In genomic region chr12:103821773-103822172, GRCh38 we compare ENCODE assay signal across 27 cellular contexts. TPM values are rescaled to one million over a fixed set of nuclear protein-coding genes. Genes with fewer than 3 reads are reported as not detected.
DNase-seq lines count a peak whose midpoint lies in the region; ATAC-seq and TF ChIP-seq lines count a peak whose summit lies in the region.
"Had no signal": no experiment of that assay in that cellular context is flagged by ENCODE, and none has a peak within 500 bp of the region (broad histone marks: within the 10 kb centered on the region; RNA-seq: fewer than 3 reads in every experiment).

No MANE protein-coding gene starts in this region.

- H3K4me2 ChIP-seq in IMR-90 (ENCODE audit: low read depth, low read length): no peak overlapping the region
- H3K4me2 ChIP-seq in neural progenitor cell: no peak overlapping the region

- H3K36me3 ChIP-seq in IMR-90 (ENCODE audit: control insufficient read depth, insufficient read depth, low read length) (no peaks in the 10 kb centered on the region; the same call in 1 of the 2 replicates), mucosa of descending colon (ENCODE audit: low read depth) (no peaks in the 10 kb centered on the region), neural progenitor cell (no peaks in the 10 kb centered on the region)
- H3K36me3 ChIP-seq: heart right ventricle, left lung, right atrium auricular region, thyroid gland had no signal

- no peak overlapping the region for H4K8ac ChIP-seq in IMR-90 (ENCODE audit: low read depth in 2 of 2, low read length in 2 of 2)

- H3K27ac Mint-ChIP-seq in CD14-positive monocyte (no peak overlapping the region), neural progenitor cell (no peak overlapping the region)
- H3K27ac Mint-ChIP-seq: activated CD4-positive, alpha-beta T cell treated with anti-CD3 and anti-CD28 coated beads, Interleukin-2, amount 10 ng/mL, durations not matched to agents 24 days and 14 days; activated naive CD4-positive, alpha-beta T cell treated with anti-CD3 and anti-CD28 coated beads, Interleukin-2, amount 10 ng/mL, durations not matched to agents 7 days and 5 days; activated T-cell treated with anti-CD3 and anti-CD28 coated beads, Interleukin-2, amount 50 U/mL, for 72 hours; CD4-positive, alpha-beta T cell; stimulated activated naive CD8-positive, alpha-beta T cell treated with anti-CD3 and anti-CD28 coated beads, Interleukin-15, Interleukin-2, amounts not matched to agents 100 ng/mL and 50 ng/mL, for 24 hours had no signal

- ATAC-seq in IMR-90 (ENCODE audit: low read depth) (peak; percentile 67), mucosa of descending colon (no peak), GM21786 (IDR thresholded peaks at IDR 0.05; ENCODE audit: unreplicated experiment) (no peak)
- ATAC-seq: activated T-cell treated with anti-CD3 and anti-CD28 coated beads, Interleukin-2, amount 50 U/mL, for 72 hours; heart right ventricle; left lung had no signal

- no peak overlapping the region for H2BK20ac ChIP-seq in IMR-90 (ENCODE audit: low read depth, low read length)

- H3K4me1 Mint-ChIP-seq in CD14-positive monocyte (peaks cover 7% of the 10 kb centered on the region), neural progenitor cell (peaks cover 5% of the 10 kb centered on the region)
- H3K4me1 Mint-ChIP-seq: activated naive CD4-positive, alpha-beta T cell treated with anti-CD3 and anti-CD28 coated beads, Interleukin-2, amount 10 ng/mL, durations not matched to agents 7 days and 5 days had no signal

- no peak for TF ChIP-seq POLR2A in IMR-90 (IDR thresholded peaks at IDR 0.05; ENCODE audit: low read depth, low read length)

- H3K36me3 Mint-ChIP-seq in CD14-positive monocyte (peaks cover 4 to 6% of the 10 kb centered on the region in 2 donors), neural progenitor cell (peaks cover 10% of the 10 kb centered on the region)

- no peaks in the 10 kb centered on the region for H3K79me2 ChIP-seq in neural progenitor cell (ENCODE audit: low read depth)

- H3K79me1 ChIP-seq in IMR-90 (ENCODE audit: low read depth in 1 of 2, low read length in 2 of 2): peaks cover 46 to 68% of the 10 kb centered on the region in 2 experiments

- H2AFZ ChIP-seq in IMR-90 (replicated peaks; ENCODE audit: low read length, poor library complexity): no peak overlapping the region
- no peak overlapping the region for H2AFZ ChIP-seq in neural progenitor cell (replicated peaks)

- H3K4ac ChIP-seq in IMR-90 (ENCODE audit: low read depth, low read length): no peak overlapping the region

- intact Hi-C loops in IMR-90 (cut with micrococcal nuclease): no loop called here
- intact Hi-C loops in mucosa of descending colon (cut with DNase I, micrococcal nuclease): no loop called here
- intact Hi-C loops in CD14-positive monocyte (cut with micrococcal nuclease): no loop called here

- H2BK120ac ChIP-seq in IMR-90 (ENCODE audit: low read depth, low read length): no peak overlapping the region

- H2AK9ac ChIP-seq in IMR-90 (replicated peaks; ENCODE audit: low read depth, low read length, poor library complexity): no peak overlapping the region

- H3K9me3 Mint-ChIP-seq in CD14-positive monocyte (peaks cover 2 to 9% (median 7%) of the 10 kb centered on the region in 7 donors), neural progenitor cell (peaks cover 3% of the 10 kb centered on the region)

- no CpG with 5 or more reads among the region's 1 CpG for WGBS in IMR-90 (ENCODE audit: extremely low coverage in 2 of 2, insufficient read length in 1 of 2), 2 experiments

- H3K9me3 ChIP-seq in IMR-90 (ENCODE audit: control insufficient read depth, insufficient read depth, low read length) (no peaks in the 10 kb centered on the region), mucosa of descending colon (peaks cover 4% of the 10 kb centered on the region), neural progenitor cell (ENCODE audit: low read depth) (no peaks in the 10 kb centered on the region)
- H3K9me3 ChIP-seq: thyroid gland had no signal

- H3K4me3 Mint-ChIP-seq in CD14-positive monocyte (no peak overlapping the region), neural progenitor cell (no peak overlapping the region)
- H3K4me3 Mint-ChIP-seq: activated CD4-positive, alpha-beta T cell treated with anti-CD3 and anti-CD28 coated beads, Interleukin-2, amount 10 ng/mL, durations not matched to agents 24 days and 14 days; activated naive CD4-positive, alpha-beta T cell treated with anti-CD3 and anti-CD28 coated beads, Interleukin-2, amount 10 ng/mL, durations not matched to agents 7 days and 5 days; activated T-cell treated with anti-CD3 and anti-CD28 coated beads, Interleukin-2, amount 50 U/mL, for 72 hours; CD4-positive, alpha-beta T cell; naive B cell; stimulated activated naive CD8-positive, alpha-beta T cell treated with anti-CD3 and anti-CD28 coated beads, Interleukin-15, Interleukin-2, amounts not matched to agents 100 ng/mL and 50 ng/mL, for 24 hours had no signal

- no peak overlapping the region for H3K18ac ChIP-seq in IMR-90 (ENCODE audit: low read depth, low read length)

- no peaks in the 10 kb centered on the region for H3F3A ChIP-seq in neural progenitor cell (ENCODE audit: low read depth)

- CTCF ChIA-PET in IMR-90 (lab: Yijun Ruan, JAX): no interaction called here

- BruUV-seq in IMR-90 (replicated peaks; lab: Mats Ljungman, UMichigan): no TSS peak

- TF ChIP-seq RAD21 in IMR-90 (IDR thresholded peaks at IDR 0.05; ENCODE audit: low read length): no peak

- H3K27me3 ChIP-seq in IMR-90 (ENCODE audit: control insufficient read depth, insufficient read depth, low read length) (no peaks in the 10 kb centered on the region), neural progenitor cell (no peaks in the 10 kb centered on the region)
- H3K27me3 ChIP-seq: heart right ventricle, left lung, right atrium auricular region, thyroid gland had no signal

- no peak overlapping the region for H2BK15ac ChIP-seq in IMR-90 (ENCODE audit: low read depth, low read length)

- no peak overlapping the region for H3K23ac ChIP-seq in IMR-90 (ENCODE audit: low read depth, low read length)

- H3K4me1 ChIP-seq in IMR-90 (ENCODE audit: control insufficient read depth, insufficient read depth, low read length): peaks cover 21% of the 10 kb centered on the region
- H3K4me1 ChIP-seq in mucosa of descending colon (ENCODE audit: low read depth): no peaks in the 10 kb centered on the region
- no peaks in the 10 kb centered on the region for H3K4me1 ChIP-seq in neural progenitor cell
- H3K4me1 ChIP-seq: heart right ventricle, left lung, right atrium auricular region, thyroid gland had no signal

- H4K20me1 ChIP-seq in IMR-90 (ENCODE audit: insufficient read depth, low read length) (no peaks in the 10 kb centered on the region; the same call in 1 of the 2 replicates), neural progenitor cell (ENCODE audit: low read depth) (no peaks in the 10 kb centered on the region)

- in situ Hi-C loops in IMR-90 (cut with MboI; ENCODE audit: low sequenced_read_pairs) (no loop called here), astrocyte of the spinal cord (cut with HindIII; ENCODE audit: low sequenced_read_pairs) (no loop called here)

- no peak overlapping the region for H2AK5ac ChIP-seq in IMR-90 (ENCODE audit: low read depth, low read length)

- H3K9ac ChIP-seq in IMR-90 (ENCODE audit: low read depth, low read length) (no peak overlapping the region), neural progenitor cell (no peak overlapping the region)

- no peak overlapping the region for H4K91ac ChIP-seq in IMR-90 (ENCODE audit: insufficient read depth, low read depth, low read length)

- peak overlapping the region; percentile 76 for H2BK5ac ChIP-seq in IMR-90 (ENCODE audit: low read depth, low read length, poor library complexity, severe bottlenecking)

- POLR2A ChIA-PET in IMR-90 (lab: Charles Lee; ENCODE audit: unreplicated experiment): no interaction called here

- H4K5ac ChIP-seq in IMR-90 (ENCODE audit: low read depth, low read length): no peak overlapping the region

- no peak overlapping the region for H3K4me3 ChIP-seq in IMR-90 (ENCODE audit: insufficient read depth, low read depth, low read length)
- H3K4me3 ChIP-seq in astrocyte of the spinal cord (ENCODE audit: low read depth, low read length): no peak overlapping the region
- H3K4me3 ChIP-seq in mucosa of descending colon: no peak overlapping the region
- H3K4me3 ChIP-seq in neural progenitor cell: no peak overlapping the region
- H3K4me3 ChIP-seq: heart right ventricle, left lung, right atrium auricular region, thyroid gland had no signal

- H3K56ac ChIP-seq in IMR-90 (ENCODE audit: extremely low read depth, insufficient read depth, low read length): no peak overlapping the region

- H3K27me3 Mint-ChIP-seq in CD14-positive monocyte (ENCODE audit: low read depth in 3 of 3) (no peaks in the 10 kb centered on the region), neural progenitor cell (ENCODE audit: insufficient read depth, low read depth) (no peaks in the 10 kb centered on the region)
- H3K27me3 Mint-ChIP-seq: activated CD4-positive, alpha-beta T cell treated with anti-CD3 and anti-CD28 coated beads, Interleukin-2, amount 10 ng/mL, durations not matched to agents 24 days and 14 days; activated naive CD4-positive, alpha-beta T cell treated with anti-CD3 and anti-CD28 coated beads, Interleukin-2, amount 10 ng/mL, durations not matched to agents 7 days and 5 days; CD4-positive, alpha-beta T cell; naive B cell; stimulated activated naive CD8-positive, alpha-beta T cell treated with anti-CD3 and anti-CD28 coated beads, Interleukin-15, Interleukin-2, amounts not matched to agents 100 ng/mL and 50 ng/mL, for 24 hours had no signal

- dilution Hi-C loops in IMR-90 (cut with HindIII; ENCODE audit: low sequenced_read_pairs, unreplicated experiment): no loop called here

- no peak for TF ChIP-seq CTCF in IMR-90 (conservative IDR thresholded peaks at IDR 0.05; ENCODE audit: low read depth, low read length)
- no peak for TF ChIP-seq CTCF in astrocyte of the spinal cord (IDR thresholded peaks at IDR 0.05; ENCODE audit: low read depth, low read length)
- TF ChIP-seq CTCF in mucosa of descending colon (IDR thresholded peaks at IDR 0.05): no peak
- TF ChIP-seq CTCF in CD14-positive monocyte (IDR thresholded peaks at IDR 0.05): no peak
- no peak for TF ChIP-seq CTCF in neural progenitor cell (IDR thresholded peaks at IDR 0.05)

- H3K14ac ChIP-seq in IMR-90 (replicated peaks; ENCODE audit: low read depth, low read length): no peak overlapping the region

- peaks cover 19% of the 10 kb centered on the region for H3K9me1 ChIP-seq in IMR-90 (ENCODE audit: insufficient read depth, low read length)

- no peak overlapping the region for H3K27ac ChIP-seq in IMR-90 (ENCODE audit: insufficient read depth, low read length)
- no peak overlapping the region for H3K27ac ChIP-seq in neural progenitor cell
- H3K27ac ChIP-seq: heart right ventricle, left lung, right atrium auricular region, thyroid gland, VCaP had no signal

- DNase-seq in IMR-90 (peak; percentile 71), astrocyte of the spinal cord (ENCODE audit: low read depth, low spot score) (peak; percentile 35), kidney glomerular epithelial cell (lab: John Stamatoyannopoulos, UW) (peak; percentile 3), mucosa of descending colon (no peak), CD14-positive monocyte (ENCODE audit: low spot score) (no peak), neural progenitor cell (ENCODE audit: low spot score) (no peak)
- DNase-seq: activated CD4-positive, alpha-beta T cell treated with anti-CD3 and anti-CD28 coated beads, Interleukin-2, amount 10 ng/mL, durations not matched to agents 24 days and 14 days; activated naive CD4-positive, alpha-beta T cell treated with anti-CD3 and anti-CD28 coated beads, Interleukin-2, amount 10 ng/mL, durations not matched to agents 7 days and 5 days; activated T-cell treated with anti-CD3 and anti-CD28 coated beads, Interleukin-2, amount 50 U/mL, for 72 hours; anterior cingulate cortex; caudate nucleus; CD4-positive, alpha-beta T cell; dermis blood vessel endothelial cell; DMS 273 treated with DMSO at 0.1 percent for 48 hours; heart right ventricle; Kasumi-1; left lung; naive B cell; NCI-H1092; NCI-H1930; NCI-H774; occipital lobe; thyroid gland had no signal

RNA-seq across cellular contexts. Expression of gene NT5DC3, which starts 19.3 kb away (rescaled TPM):
- total RNA-seq in IMR-90 (2012; rRNA removed): 17.6 and 23.1 TPM in 2 replicates
- 5.6 and 7.3 TPM in 2 replicates for polyA plus RNA-seq in IMR-90 (2012; rRNA removed)
- polyA plus RNA-seq in IMR-90 (2012; cell fraction: cytosol; rRNA removed): 2.6 and 3.2 TPM in 2 replicates
- 6.3 and 13.5 TPM in 2 replicates for polyA plus RNA-seq in IMR-90 (2012; cell fraction: nucleus; rRNA removed; ENCODE audit: low replicate concordance)
- 100 to 1,000 TPM in 1 of 3 donors, 10 to 100 TPM in 2; 13.7 to 283 (median 18.0) TPM for total RNA-seq in mucosa of descending colon
- under 1 TPM; 0.27 to 0.93 TPM for polyA plus RNA-seq in CD14-positive monocyte
- total RNA-seq in neural progenitor cell (ENCODE audit: low replicate concordance): 3.1 and 4.3 TPM in 2 replicates

Comparison
In these comparisons a context has a peak if more than half of its experiments do, and no peak if none do; other contexts are left out.
1. DNase-seq: peak in IMR-90 (single experiment), astrocyte of the spinal cord (single experiment) and kidney glomerular epithelial cell (single experiment); none in mucosa of descending colon (0 of 3), CD14-positive monocyte (single experiment) and neural progenitor cell (single experiment).